ENCODE assay signal across 2 cellular contexts in the genomic region with DNA sequence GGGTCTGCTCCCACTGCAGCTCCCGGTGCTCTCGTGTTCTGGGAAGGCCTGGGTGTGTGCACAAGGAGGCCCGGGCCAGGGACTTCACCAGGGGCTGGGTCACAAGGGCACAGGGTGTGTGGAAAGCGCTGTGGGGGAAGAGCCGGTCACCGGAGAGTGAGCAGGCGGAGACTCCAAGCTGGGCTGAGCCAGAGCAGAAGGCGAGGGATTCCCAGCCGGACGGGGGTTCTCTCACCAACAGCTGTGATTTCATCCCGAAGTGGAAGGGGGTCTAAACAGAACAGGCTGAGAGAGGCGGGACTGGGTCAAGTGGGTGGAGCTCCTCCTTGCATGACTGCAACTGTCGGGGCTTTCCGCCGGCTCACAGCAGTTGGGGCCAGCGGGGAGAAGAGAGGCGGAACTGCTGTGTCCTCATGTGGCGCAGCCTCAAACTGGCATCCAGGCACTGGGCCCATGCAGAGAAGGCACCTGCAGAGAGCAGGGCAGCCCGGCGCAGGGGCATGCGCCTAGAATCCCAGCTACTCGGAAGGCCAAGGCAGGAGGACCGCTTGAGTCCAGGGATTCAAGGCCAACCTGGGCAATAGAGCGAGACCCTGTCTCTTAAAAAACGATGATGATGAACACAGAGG.
TF ChIP-seq lines count a peak whose summit lies in the region.

No MANE protein-coding gene starts in this region.

TF ChIP-seq in HEK293, 187 proteins besides CTCF, POLR2A, EP300 and RAD21 (continued from another document):
- TF ChIP-seq, protein P1, sequence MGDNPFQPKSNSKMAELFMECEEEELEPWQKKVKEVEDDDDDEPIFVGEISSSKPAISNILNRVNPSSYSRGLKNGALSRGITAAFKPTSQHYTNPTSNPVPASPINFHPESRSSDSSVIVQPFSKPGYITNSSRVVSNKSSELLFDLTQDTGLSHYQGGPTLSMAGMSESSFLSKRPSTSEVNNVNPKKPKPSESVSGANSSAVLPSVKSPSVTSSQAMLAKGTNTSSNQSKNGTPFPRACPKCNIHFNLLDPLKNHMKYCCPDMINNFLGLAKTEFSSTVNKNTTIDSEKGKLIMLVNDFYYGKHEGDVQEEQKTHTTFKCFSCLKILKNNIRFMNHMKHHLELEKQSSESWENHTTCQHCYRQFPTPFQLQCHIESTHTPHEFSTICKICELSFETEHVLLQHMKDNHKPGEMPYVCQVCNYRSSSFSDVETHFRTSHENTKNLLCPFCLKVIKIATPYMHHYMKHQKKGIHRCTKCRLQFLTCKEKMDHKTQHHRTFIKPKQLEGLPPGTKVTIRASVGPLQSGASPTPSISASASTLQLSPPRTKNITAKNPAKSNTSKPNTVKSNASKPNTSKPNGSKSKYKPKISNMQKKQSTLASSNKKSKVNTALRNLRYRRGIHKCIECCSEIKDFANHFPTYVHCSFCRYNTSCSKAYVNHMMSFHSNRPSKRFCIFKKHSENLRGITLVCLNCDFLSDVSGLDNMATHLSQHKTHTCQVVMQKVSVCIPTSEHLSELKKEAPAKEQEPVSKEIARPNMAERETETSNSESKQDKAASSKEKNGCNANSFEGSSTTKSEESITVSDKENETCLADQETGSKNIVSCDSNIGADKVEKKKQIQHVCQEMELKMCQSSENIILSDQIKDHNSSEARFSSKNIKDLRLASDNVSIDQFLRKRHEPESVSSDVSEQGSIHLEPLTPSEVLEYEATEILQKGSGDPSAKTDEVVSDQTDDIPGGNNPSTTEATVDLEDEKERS (tag by site-specific recombination; IDR thresholded peaks at IDR 0.05), result no peak
- TF ChIP-seq ZIC2 (tag by site-specific recombination; IDR thresholded peaks at IDR 0.05), result peak; percentile 35; the same call in 1 of the 2 replicates
TF ChIP-seq in HEK293: peak in this region for 1.

TF ChIP-seq in liver, 16 proteins besides CTCF, POLR2A, EP300 and RAD21 (continued from another document):
- TF ChIP-seq, protein P2, sequence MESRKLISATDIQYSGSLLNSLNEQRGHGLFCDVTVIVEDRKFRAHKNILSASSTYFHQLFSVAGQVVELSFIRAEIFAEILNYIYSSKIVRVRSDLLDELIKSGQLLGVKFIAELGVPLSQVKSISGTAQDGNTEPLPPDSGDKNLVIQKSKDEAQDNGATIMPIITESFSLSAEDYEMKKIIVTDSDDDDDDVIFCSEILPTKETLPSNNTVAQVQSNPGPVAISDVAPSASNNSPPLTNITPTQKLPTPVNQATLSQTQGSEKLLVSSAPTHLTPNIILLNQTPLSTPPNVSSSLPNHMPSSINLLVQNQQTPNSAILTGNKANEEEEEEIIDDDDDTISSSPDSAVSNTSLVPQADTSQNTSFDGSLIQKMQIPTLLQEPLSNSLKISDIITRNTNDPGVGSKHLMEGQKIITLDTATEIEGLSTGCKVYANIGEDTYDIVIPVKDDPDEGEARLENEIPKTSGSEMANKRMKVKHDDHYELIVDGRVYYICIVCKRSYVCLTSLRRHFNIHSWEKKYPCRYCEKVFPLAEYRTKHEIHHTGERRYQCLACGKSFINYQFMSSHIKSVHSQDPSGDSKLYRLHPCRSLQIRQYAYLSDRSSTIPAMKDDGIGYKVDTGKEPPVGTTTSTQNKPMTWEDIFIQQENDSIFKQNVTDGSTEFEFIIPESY (IDR thresholded peaks at IDR 0.05), result no peak
- no peak for TF ChIP-seq FOXA2 (IDR thresholded peaks at IDR 0.05)
- TF ChIP-seq EGR1 (IDR thresholded peaks at IDR 0.05; ENCODE audit: low read depth in 2 of 2), result no peak
- no peak for TF ChIP-seq TAF1 (conservative IDR thresholded peaks at IDR 0.05)
- no peak for TF ChIP-seq NR2F2 (IDR thresholded peaks at IDR 0.05)
- no peak for TF ChIP-seq SP1 (IDR thresholded peaks at IDR 0.05)
